Comparison of ENCODE assay signal across 15 cellular contexts in the genomic region with DNA sequence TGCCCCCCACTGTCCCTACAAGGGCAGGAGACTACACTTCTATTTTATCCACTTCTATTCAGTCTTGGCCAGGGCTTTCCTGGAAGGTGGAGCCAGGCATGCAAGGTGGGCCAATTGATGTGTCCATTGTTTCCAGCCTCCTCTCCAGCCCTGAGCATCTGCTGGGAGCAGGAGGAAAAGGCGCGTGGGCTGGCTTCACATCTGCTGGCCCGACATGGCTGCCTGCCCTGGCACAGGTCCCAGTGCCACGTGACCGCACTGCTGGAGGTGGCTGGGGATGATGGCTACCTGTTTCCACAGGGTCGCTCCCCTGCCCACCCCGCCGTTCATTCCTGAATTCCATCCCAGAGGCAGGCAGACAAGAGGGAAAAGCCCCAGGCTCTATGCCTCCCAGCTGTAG.
DNase-seq lines count a peak whose midpoint lies in the region; ATAC-seq and TF ChIP-seq lines count a peak whose summit lies in the region.
"Had no signal": no experiment of that assay in that cellular context is flagged by ENCODE, and none has a peak within 500 bp of the region (broad histone marks: within the 10 kb centered on the region; RNA-seq: fewer than 3 reads in every experiment).

No MANE protein-coding gene starts in this region.

- no peak overlapping the region for H4K5ac ChIP-seq in IMR-90 (ENCODE audit: low read depth, low read length)

- dilution Hi-C loops in IMR-90 (cut with HindIII; ENCODE audit: low sequenced_read_pairs, unreplicated experiment), result no loop called here

- no peaks in the 10 kb centered on the region for H3K9me1 ChIP-seq in IMR-90 (ENCODE audit: insufficient read depth, low read length)

- CTCF ChIA-PET in IMR-90 (lab: Yijun Ruan, JAX), result no interaction called here

- no peak overlapping the region for H3K14ac ChIP-seq in IMR-90 (replicated peaks; ENCODE audit: low read depth, low read length)

- TF ChIP-seq RAD21 in IMR-90 (IDR thresholded peaks at IDR 0.05; ENCODE audit: low read length), result no peak

- in situ Hi-C loops in IMR-90 (cut with MboI; ENCODE audit: low sequenced_read_pairs), result no loop called here

- intact Hi-C loops in IMR-90 (cut with micrococcal nuclease), result no loop called here
- intact Hi-C loops in tibial artery (cut with DNase I; ENCODE audit: low total_unique reads), result no loop called here

- peak; percentile 83 for DNase-seq in COR-L47 (lab: John Stamatoyannopoulos, UW)
- peak; percentile 15 for DNase-seq in IMR-90
- DNase-seq in NCI-H510A (lab: John Stamatoyannopoulos, UW), result peak; percentile 35
- peak; percentile 45 for DNase-seq in dermis blood vessel endothelial cell
- DNase-seq in tibial artery, result no peak
- no peak for DNase-seq in amniotic stem cell (lab: John Stamatoyannopoulos, UW)
- no peak for DNase-seq in activated T-cell treated with anti-CD3 and anti-CD28 coated beads, Interleukin-2, amount 50 U/mL, for 1 hour
- no peak for DNase-seq in AG08396 (ENCODE audit: low spot score)
- DNase-seq: activated CD8-positive, alpha-beta memory T cell treated with anti-CD3 and anti-CD28 coated beads, Interleukin-2, amount 10 ng/mL, durations not matched to agents 7 days and 5 days; activated gamma-delta T cell; naive thymus-derived CD4-positive, alpha-beta T cell; SJCRH30 had no signal

- WGBS in IMR-90 (ENCODE audit: extremely low coverage in 2 of 2, insufficient read length in 1 of 2), 2 experiments, result 56% methylated on average over 5 of the region's 8 CpGs; no CpG with 5 or more reads in 1 of the 2 experiments

- H2AFZ ChIP-seq in IMR-90 (replicated peaks; ENCODE audit: low read length, poor library complexity), result no peak overlapping the region

- no peak overlapping the region for H3K27ac ChIP-seq in IMR-90 (ENCODE audit: insufficient read depth, low read length)
- no peak overlapping the region for H3K27ac ChIP-seq in tibial artery
- H3K27ac ChIP-seq: prostate gland, SJCRH30, tibial nerve had no signal

- no peak for ATAC-seq in IMR-90 (ENCODE audit: low read depth)
- ATAC-seq: activated CD8-positive, alpha-beta memory T cell treated with anti-CD3 and anti-CD28 coated beads, Interleukin-2, amount 10 ng/mL, durations not matched to agents 7 days and 5 days; naive thymus-derived CD4-positive, alpha-beta T cell; stimulated activated effector memory CD8-positive, alpha-beta T cell treated with anti-CD3 and anti-CD28 coated beads, Interleukin-12 subunit alpha, Interleukin-12 subunit beta, amount 100 ng/mL, for 72 hours had no signal

- H3K9me3 ChIP-seq in IMR-90 (ENCODE audit: control insufficient read depth, insufficient read depth, low read length), result no peaks in the 10 kb centered on the region; the same call in 1 of the 2 replicates
- H3K9me3 ChIP-seq in tibial artery, result no peaks in the 10 kb centered on the region
- H3K9me3 ChIP-seq: prostate gland, SJCRH30, tibial nerve had no signal

- no peak overlapping the region for H2BK120ac ChIP-seq in IMR-90 (ENCODE audit: low read depth, low read length)

- H4K8ac ChIP-seq in IMR-90 (ENCODE audit: low read depth in 2 of 2, low read length in 2 of 2), result no peak overlapping the region

- no peak overlapping the region for H2AK9ac ChIP-seq in IMR-90 (replicated peaks; ENCODE audit: low read depth, low read length, poor library complexity)

- H3K27me3 ChIP-seq in IMR-90 (ENCODE audit: control insufficient read depth, insufficient read depth, low read length) (peaks cover 44% of the 10 kb centered on the region), tibial artery (peaks cover 0 to 3% of the 10 kb centered on the region in 2 donors)
- H3K27me3 ChIP-seq: SJCRH30, tibial nerve had no signal

- no peak overlapping the region for H3K18ac ChIP-seq in IMR-90 (ENCODE audit: low read depth, low read length)

- H3K4me3 ChIP-seq in IMR-90 (ENCODE audit: insufficient read depth, low read depth, low read length), result no peak overlapping the region
- no peak overlapping the region for H3K4me3 ChIP-seq in tibial artery
- H3K4me3 ChIP-seq: prostate gland, SJCRH30, tibial nerve had no signal

- H3K56ac ChIP-seq in IMR-90 (ENCODE audit: extremely low read depth, insufficient read depth, low read length), result no peak overlapping the region

- H3K9ac ChIP-seq in IMR-90 (ENCODE audit: low read depth, low read length), result no peak overlapping the region

- POLR2A ChIA-PET in IMR-90 (lab: Charles Lee; ENCODE audit: unreplicated experiment), result no interaction called here

- BruUV-seq in IMR-90 (replicated peaks; lab: Mats Ljungman, UMichigan), result no TSS peak

- H3K23ac ChIP-seq in IMR-90 (ENCODE audit: low read depth, low read length), result no peak overlapping the region

- no peak overlapping the region for H3K4ac ChIP-seq in IMR-90 (ENCODE audit: low read depth, low read length)

- no peaks in the 10 kb centered on the region for H3K4me1 ChIP-seq in IMR-90 (ENCODE audit: control insufficient read depth, insufficient read depth, low read length)
- no peaks in the 10 kb centered on the region for H3K4me1 ChIP-seq in tibial artery
- H3K4me1 ChIP-seq: prostate gland, tibial nerve had no signal

- H2BK15ac ChIP-seq in IMR-90 (ENCODE audit: low read depth, low read length), result no peak overlapping the region

- TF ChIP-seq POLR2A in IMR-90 (IDR thresholded peaks at IDR 0.05; ENCODE audit: low read depth, low read length), result no peak

- no peak overlapping the region for H4K91ac ChIP-seq in IMR-90 (ENCODE audit: insufficient read depth, low read depth, low read length)

- H3K36me3 ChIP-seq in IMR-90 (ENCODE audit: control insufficient read depth, insufficient read depth, low read length) (no peaks in the 10 kb centered on the region), tibial artery (no peaks in the 10 kb centered on the region)
- H3K36me3 ChIP-seq: prostate gland, SJCRH30 had no signal

- no peak overlapping the region for H3K4me2 ChIP-seq in IMR-90 (ENCODE audit: low read depth, low read length)

- H2BK5ac ChIP-seq in IMR-90 (ENCODE audit: low read depth, low read length, poor library complexity, severe bottlenecking), result no peak overlapping the region

- no peak overlapping the region for H2AK5ac ChIP-seq in IMR-90 (ENCODE audit: low read depth, low read length)

- H3K79me1 ChIP-seq in IMR-90 (ENCODE audit: low read depth in 1 of 2, low read length in 2 of 2), result no peaks in the 10 kb centered on the region

- no peaks in the 10 kb centered on the region for H4K20me1 ChIP-seq in IMR-90 (ENCODE audit: insufficient read depth, low read length)

- no peak overlapping the region for H2BK20ac ChIP-seq in IMR-90 (ENCODE audit: low read depth, low read length)

- TF ChIP-seq CTCF in IMR-90 (conservative IDR thresholded peaks at IDR 0.05; ENCODE audit: low read depth, low read length) (no peak), tibial artery (IDR thresholded peaks at IDR 0.05) (no peak)

TF ChIP-seq in IMR-90, 13 proteins besides CTCF, POLR2A, EP300 and RAD21:
- TF ChIP-seq BHLHE40 (IDR thresholded peaks at IDR 0.05; ENCODE audit: low read depth, low read length) (no peak), MAZ (IDR thresholded peaks at IDR 0.05; ENCODE audit: borderline replicate concordance, low read depth, low read length) (no peak), RFX5 (IDR thresholded peaks at IDR 0.05; ENCODE audit: low read depth, low read length) (no peak), CHD1 (IDR thresholded peaks at IDR 0.05; ENCODE audit: low read depth, low read length) (no peak)
- TF ChIP-seq, protein P1, sequence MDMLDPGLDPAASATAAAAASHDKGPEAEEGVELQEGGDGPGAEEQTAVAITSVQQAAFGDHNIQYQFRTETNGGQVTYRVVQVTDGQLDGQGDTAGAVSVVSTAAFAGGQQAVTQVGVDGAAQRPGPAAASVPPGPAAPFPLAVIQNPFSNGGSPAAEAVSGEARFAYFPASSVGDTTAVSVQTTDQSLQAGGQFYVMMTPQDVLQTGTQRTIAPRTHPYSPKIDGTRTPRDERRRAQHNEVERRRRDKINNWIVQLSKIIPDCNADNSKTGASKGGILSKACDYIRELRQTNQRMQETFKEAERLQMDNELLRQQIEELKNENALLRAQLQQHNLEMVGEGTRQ (IDR thresholded peaks at IDR 0.05; ENCODE audit: low read depth, low read length), result peak; percentile 50; the same call in 1 of the 2 replicates

Comparison
In these comparisons a context has a peak if more than half of its experiments do, and no peak if none do; other contexts are left out.
1. DNase-seq: peak in COR-L47 (single experiment), IMR-90 (single experiment), NCI-H510A (single experiment) and dermis blood vessel endothelial cell (single experiment); none in tibial artery (0 of 2), amniotic stem cell (single experiment), activated T-cell treated with anti-CD3 and anti-CD28 coated beads, Interleukin-2, amount 50 U/mL, for 1 hour (single experiment) and AG08396 (single experiment).